1 cellular context compared by ENCODE assay signal in genomic region chr20:39800111-39800510, GRCh38.
TF ChIP-seq lines count a peak whose summit lies in the region.

No MANE protein-coding gene starts in this region.

TF ChIP-seq in SK-N-SH treated with all-trans-retinoic acid at 6 μM for 48 hours, 23 proteins besides CTCF, POLR2A, EP300 and RAD21 (continued from another document):
- no peak for TF ChIP-seq TSHZ2 (CRISPR knock-in tag; IDR thresholded peaks at IDR 0.05)
TF ChIP-seq in SK-N-SH treated with all-trans-retinoic acid at 6 μM for 48 hours: peak in this region for 0.
